In the genomic region with DNA sequence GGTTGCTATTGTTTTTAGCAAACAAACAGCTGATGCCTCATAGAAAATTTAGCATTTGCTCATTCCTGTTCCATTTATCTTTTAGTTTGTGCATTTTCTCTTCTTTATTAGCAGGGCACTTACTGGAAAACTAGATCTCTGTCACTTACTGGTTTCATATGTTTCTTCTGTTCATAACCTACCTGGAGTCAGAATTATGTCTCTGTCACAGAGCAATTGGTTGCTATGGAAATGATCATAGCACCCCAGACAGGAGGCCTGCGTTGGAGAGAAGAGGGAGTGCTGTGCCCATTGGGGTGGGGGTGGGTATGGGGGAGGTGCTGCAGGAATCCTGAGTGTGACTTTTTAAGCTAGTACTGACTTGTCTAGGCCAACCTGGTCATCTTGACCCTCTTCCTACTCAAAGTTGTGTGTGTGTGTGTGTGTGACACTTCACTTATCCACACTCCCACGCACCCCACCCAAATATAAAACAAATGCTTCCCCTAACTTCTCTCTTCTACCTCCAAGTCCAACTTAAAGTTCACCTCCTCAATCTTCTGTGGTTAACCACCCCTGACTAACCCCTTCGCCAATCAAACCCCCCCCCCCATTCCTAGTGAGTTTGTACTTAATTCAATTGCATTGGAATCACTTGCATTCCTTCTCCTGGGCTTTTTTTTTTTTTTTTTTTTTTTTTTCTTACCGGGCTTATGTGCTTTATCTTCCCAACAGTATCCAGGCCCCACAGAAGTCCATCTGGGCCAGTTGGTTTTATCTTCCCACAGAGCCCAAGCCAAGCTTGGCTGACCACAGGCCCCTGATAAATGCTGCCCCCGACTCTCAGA, we compare ENCODE assay signal across 19 cellular contexts.
DNase-seq lines count a peak whose midpoint lies in the region; ATAC-seq and TF ChIP-seq lines count a peak whose summit lies in the region.
"Had no signal": no experiment of that assay in that cellular context is flagged by ENCODE, and none has a peak within 500 bp of the region (broad histone marks: within the 10 kb centered on the region; RNA-seq: fewer than 3 reads in every experiment).

No MANE protein-coding gene starts in this region.

- no peak for TF ChIP-seq CTCF in body of pancreas (IDR thresholded peaks at IDR 0.05)
- TF ChIP-seq CTCF in WTC11 (IDR thresholded peaks at IDR 0.05), result no peak

- peaks cover 30% of the 10 kb centered on the region for H3K4me1 Mint-ChIP-seq in WTC11
- peaks cover 27% of the 10 kb centered on the region for H3K4me1 Mint-ChIP-seq in activated T-helper 2 cell treated with anti-CD3 and anti-CD28 coated beads, Interferon-gamma antibody, Interleukin-2, Interleukin-4, amounts not matched to agents 10 μg/mL and 5 μg/mL and 100 μg/mL, durations not matched to agents 14 hours and 24 hours and 36 hours (ENCODE audit: low read depth)

- H3K27ac ChIP-seq in body of pancreas, result peak overlapping the region; percentile 34 to 83 (median 78)
- H3K27ac ChIP-seq: GM23248, left lung, tibial nerve had no signal

- no peaks in the 10 kb centered on the region for H3K27me3 ChIP-seq in body of pancreas
- H3K27me3 ChIP-seq: left lung, tibial nerve had no signal

- no peak overlapping the region for H3K27ac Mint-ChIP-seq in WTC11
- H3K27ac Mint-ChIP-seq in activated T-helper 2 cell treated with anti-CD3 and anti-CD28 coated beads, Interferon-gamma antibody, Interleukin-2, Interleukin-4, amounts not matched to agents 10 μg/mL and 5 μg/mL and 100 μg/mL, durations not matched to agents 14 hours and 24 hours and 36 hours, result no peak overlapping the region
- H3K27ac Mint-ChIP-seq: CD4-positive, CD25-positive, alpha-beta regulatory T cell; dendritic cell treated with granulocyte-macrophage colony-stimulating factor and Interleukin-4, amounts not matched to agents 40 ng/mL and 50 ng/mL, for 4 days had no signal

- peaks cover 69% of the 10 kb centered on the region for H3K4me1 ChIP-seq in body of pancreas

- H3K36me3 Mint-ChIP-seq in WTC11, result no peaks in the 10 kb centered on the region
- peaks cover 4% of the 10 kb centered on the region for H3K36me3 Mint-ChIP-seq in activated T-helper 2 cell treated with anti-CD3 and anti-CD28 coated beads, Interferon-gamma antibody, Interleukin-2, Interleukin-4, amounts not matched to agents 10 μg/mL and 5 μg/mL and 100 μg/mL, durations not matched to agents 14 hours and 24 hours and 36 hours (ENCODE audit: low read depth)
- H3K36me3 Mint-ChIP-seq: CD4-positive, CD25-positive, alpha-beta regulatory T cell had no signal

- H3K36me3 ChIP-seq in body of pancreas (replicated peaks in 1 of 2; ENCODE audit: insufficient read depth in 1 of 2, low read depth in 2 of 2), result no peaks in the 10 kb centered on the region
- H3K36me3 ChIP-seq: left lung, tibial nerve had no signal

- ATAC-seq in body of pancreas, result no peak
- no peak for ATAC-seq in WTC11
- ATAC-seq: left lung; sciatic nerve; stimulated activated naive CD8-positive, alpha-beta T cell treated with anti-CD3 and anti-CD28 coated beads, Interleukin-15, Interleukin-2, amounts not matched to agents 100 U/mL and 50 U/mL, for 24 hours had no signal

- intact Hi-C loops in body of pancreas (cut with DNase I), result loop anchor here (5.0 kb wide), 1 partner anchor 350 kb away; no protein-coding TSS in a partner anchor
- intact Hi-C loops in activated T-helper 2 cell treated with anti-CD3 and anti-CD28 coated beads, Interferon-gamma antibody, Interleukin-2, Interleukin-4, amounts not matched to agents 10 μg/mL and 5 μg/mL and 100 μg/mL, durations not matched to agents 14 hours and 24 hours and 36 hours (cut with micrococcal nuclease), result no loop called here

- 44 to 59% methylated on average over 5 of the region's 5 CpGs for WGBS in body of pancreas, 2 donors

- H3K9me3 Mint-ChIP-seq in WTC11, result no peaks in the 10 kb centered on the region
- H3K9me3 Mint-ChIP-seq in activated T-helper 2 cell treated with anti-CD3 and anti-CD28 coated beads, Interferon-gamma antibody, Interleukin-2, Interleukin-4, amounts not matched to agents 10 μg/mL and 5 μg/mL and 100 μg/mL, durations not matched to agents 14 hours and 24 hours and 36 hours, result no peaks in the 10 kb centered on the region
- H3K9me3 Mint-ChIP-seq: CD4-positive, CD25-positive, alpha-beta regulatory T cell; dendritic cell treated with granulocyte-macrophage colony-stimulating factor and Interleukin-4, amounts not matched to agents 40 ng/mL and 50 ng/mL, for 4 days had no signal

- DNase-seq in NCI-H748 (lab: John Stamatoyannopoulos, UW; ENCODE audit: unreplicated experiment) (peak; percentile 11), NCI-H748 treated with DMSO at 0.1 percent for 48 hours (lab: John Stamatoyannopoulos, UW) (no peak), RPMI7951 (ENCODE audit: low read depth) (peak; percentile 73), body of pancreas (no peak), renal cortical epithelial cell (ENCODE audit: low read depth) (peak; percentile 67), WTC11 (ENCODE audit: low spot score) (no peak), AG08396 (ENCODE audit: low spot score) (no peak)
- DNase-seq in activated T-helper 2 cell treated with anti-CD3 and anti-CD28 coated beads, Interferon-gamma antibody, Interleukin-2, Interleukin-4, amounts not matched to agents 10 μg/mL and 5 μg/mL and 100 μg/mL, durations not matched to agents 14 hours and 24 hours and 36 hours (ENCODE audit: low spot score), result no peak
- DNase-seq: activated naive CD4-positive, alpha-beta T cell; CD4-positive, CD25-positive, alpha-beta regulatory T cell; left lung; NCI-H1694 treated with DMSO at 0.1 percent for 48 hours; NCI-H446; SHP77; stimulated activated naive CD8-positive, alpha-beta T cell treated with anti-CD3 and anti-CD28 coated beads, Interleukin-15, Interleukin-2, amounts not matched to agents 100 U/mL and 50 U/mL, for 24 hours had no signal

- CTCF ChIA-PET in WTC11 (lab: Charles Lee), result interaction anchor here (0.7 to 4.9 kb wide), 3 partner anchors 7 to 1388 kb away, joined by 7 to 32 read pairs (median 23); no protein-coding TSS in a partner anchor

- POLR2A ChIA-PET in WTC11 (lab: Charles Lee), result interaction anchor here (0.7 kb wide), 1 partner anchor 163 kb away, joined by 4 read pairs; no protein-coding TSS in a partner anchor

- H3K9me3 ChIP-seq in body of pancreas, result no peaks in the 10 kb centered on the region
- H3K9me3 ChIP-seq: left lung, tibial nerve had no signal

- no peak overlapping the region for H3K4me3 ChIP-seq in body of pancreas
- H3K4me3 ChIP-seq: GM23248, left lung, tibial nerve had no signal

- H3K4me3 Mint-ChIP-seq in WTC11, result no peak overlapping the region
- no peak overlapping the region for H3K4me3 Mint-ChIP-seq in activated T-helper 2 cell treated with anti-CD3 and anti-CD28 coated beads, Interferon-gamma antibody, Interleukin-2, Interleukin-4, amounts not matched to agents 10 μg/mL and 5 μg/mL and 100 μg/mL, durations not matched to agents 14 hours and 24 hours and 36 hours (ENCODE audit: low read depth)
- H3K4me3 Mint-ChIP-seq: CD4-positive, CD25-positive, alpha-beta regulatory T cell; dendritic cell treated with granulocyte-macrophage colony-stimulating factor and Interleukin-4, amounts not matched to agents 40 ng/mL and 50 ng/mL, for 4 days had no signal

- peak in 1 of 3 donors; percentile 5 for TF ChIP-seq POLR2A in body of pancreas (IDR thresholded peaks at IDR 0.05)

- no peaks in the 10 kb centered on the region for H3K27me3 Mint-ChIP-seq in WTC11 (ENCODE audit: low read depth)
- H3K27me3 Mint-ChIP-seq in activated T-helper 2 cell treated with anti-CD3 and anti-CD28 coated beads, Interferon-gamma antibody, Interleukin-2, Interleukin-4, amounts not matched to agents 10 μg/mL and 5 μg/mL and 100 μg/mL, durations not matched to agents 14 hours and 24 hours and 36 hours (ENCODE audit: low read depth), result no peaks in the 10 kb centered on the region
- H3K27me3 Mint-ChIP-seq: CD4-positive, CD25-positive, alpha-beta regulatory T cell; dendritic cell treated with granulocyte-macrophage colony-stimulating factor and Interleukin-4, amounts not matched to agents 40 ng/mL and 50 ng/mL, for 4 days had no signal

TF ChIP-seq in WTC11, 78 proteins besides CTCF, POLR2A, EP300 and RAD21 (continues in another document):
- TF ChIP-seq E2F5 (CRISPR knock-in tag; IDR thresholded peaks at IDR 0.05) (no peak), AFF4 (CRISPR knock-in tag; IDR thresholded peaks at IDR 0.05; ENCODE audit: borderline replicate concordance) (no peak)

Comparison
In these comparisons a context has a peak if more than half of its experiments do, and no peak if none do; other contexts are left out.
1. DNase-seq: peak in NCI-H748 (single experiment), RPMI7951 (single experiment) and renal cortical epithelial cell (single experiment); none in NCI-H748 treated with DMSO at 0.1 percent for 48 hours (single experiment), body of pancreas (0 of 4), WTC11 (single experiment), activated T-helper 2 cell treated with anti-CD3 and anti-CD28 coated beads, Interferon-gamma antibody, Interleukin-2, Interleukin-4, amounts not matched to agents 10 μg/mL and 5 μg/mL and 100 μg/mL, durations not matched to agents 14 hours and 24 hours and 36 hours (single experiment) and AG08396 (single experiment).